ENCODE assay signal across 7 cellular contexts in genomic region chr16:30077656-30078055, GRCh38. TPM values are rescaled to one million over a fixed set of nuclear protein-coding genes. Genes with fewer than 3 reads are reported as not detected.
DNase-seq lines count a peak whose midpoint lies in the region; ATAC-seq, FAIRE-seq and TF ChIP-seq lines count a peak whose summit lies in the region.
"Had no signal": no experiment of that assay in that cellular context is flagged by ENCODE, and none has a peak within 500 bp of the region (broad histone marks: within the 10 kb centered on the region; RNA-seq: fewer than 3 reads in every experiment).

No MANE protein-coding gene starts in this region.

- no peak for DNase-seq in activated naive CD8-positive, alpha-beta T cell treated with anti-CD3 and anti-CD28 coated beads, Interleukin-2, amount 10 ng/mL, durations not matched to agents 7 days and 5 days
- DNase-seq in DMS153 treated with DMSO at 0.1 percent for 48 hours (lab: John Stamatoyannopoulos, UW; ENCODE audit: unreplicated experiment) (no peak), GM12891 (ENCODE audit: insufficient read length, low spot score) (no peak)

- peaks cover 20% of the 10 kb centered on the region for H3K4me1 ChIP-seq in KMS-11 (ENCODE audit: low read depth, poor library complexity, severe bottlenecking)
- peaks cover 17% of the 10 kb centered on the region for H3K4me1 ChIP-seq in neuron (ENCODE audit: insufficient read depth, low read length)

- no peaks in the 10 kb centered on the region for H4K20me1 ChIP-seq in KMS-11 (ENCODE audit: insufficient read depth)

- H3K36me3 ChIP-seq in KMS-11 (ENCODE audit: insufficient read depth) (peaks cover 3% of the 10 kb centered on the region; the same call in 1 of the 2 replicates), neuron (ENCODE audit: insufficient read depth, low read length) (peaks cover 44% of the 10 kb centered on the region)

- no peaks in the 10 kb centered on the region for H3K27me3 ChIP-seq in KMS-11 (ENCODE audit: insufficient read depth, low read depth)
- no peaks in the 10 kb centered on the region for H3K27me3 ChIP-seq in neuron (ENCODE audit: insufficient read depth, low read length)

- no peaks in the 10 kb centered on the region for H3K9me3 Mint-ChIP-seq in activated naive CD8-positive, alpha-beta T cell treated with anti-CD3 and anti-CD28 coated beads, Interleukin-2, amount 10 ng/mL, durations not matched to agents 7 days and 5 days

- H3K4me3 ChIP-seq in KMS-11 (IDR thresholded peaks at IDR 0.05; ENCODE audit: insufficient read depth, low read depth, low read length) (no peak overlapping the region), neuron (ENCODE audit: low read length) (peak overlapping the region; percentile 84)
- H3K4me3 ChIP-seq: mucosa of descending colon had no signal

- peak overlapping the region; percentile 88 for H3K4me3 Mint-ChIP-seq in activated naive CD8-positive, alpha-beta T cell treated with anti-CD3 and anti-CD28 coated beads, Interleukin-2, amount 10 ng/mL, durations not matched to agents 7 days and 5 days

- POLR2A ChIA-PET in activated naive CD8-positive, alpha-beta T cell treated with anti-CD3 and anti-CD28 coated beads, Interleukin-2, amount 10 ng/mL, durations not matched to agents 7 days and 5 days (lab: Charles Lee) = interaction anchor here (0.6 to 5.7 kb wide), 5 partner anchors 12 to 531 kb away, joined by 6 to 56 read pairs (median 18); partner anchors contain the start of genes ALDOA, CORO1A and TBX6

- H3K79me2 ChIP-seq in KMS-11 (ENCODE audit: insufficient read depth, low read depth) = peaks cover 39% of the 10 kb centered on the region

- H3K36me3 Mint-ChIP-seq in activated naive CD8-positive, alpha-beta T cell treated with anti-CD3 and anti-CD28 coated beads, Interleukin-2, amount 10 ng/mL, durations not matched to agents 7 days and 5 days = peaks cover 35% of the 10 kb centered on the region

- ATAC-seq in activated naive CD8-positive, alpha-beta T cell treated with anti-CD3 and anti-CD28 coated beads, Interleukin-2, amount 10 ng/mL, durations not matched to agents 7 days and 5 days (ENCODE audit: low read depth) = no peak
- ATAC-seq in GM21576 (IDR thresholded peaks at IDR 0.05; ENCODE audit: unreplicated experiment) = no peak
- ATAC-seq: mucosa of descending colon had no signal

- H3K4me1 Mint-ChIP-seq in activated naive CD8-positive, alpha-beta T cell treated with anti-CD3 and anti-CD28 coated beads, Interleukin-2, amount 10 ng/mL, durations not matched to agents 7 days and 5 days = peaks cover 29% of the 10 kb centered on the region

- peak overlapping the region; percentile 98; the same call in 1 of the 2 replicates for H3K4me2 ChIP-seq in KMS-11

- no peak for TF ChIP-seq POLR2A in GM12891 (IDR thresholded peaks at IDR 0.05; ENCODE audit: low read depth, low read length)

- no peak overlapping the region for H3K27ac ChIP-seq in KMS-11

- no peaks in the 10 kb centered on the region for H3K27me3 Mint-ChIP-seq in activated naive CD8-positive, alpha-beta T cell treated with anti-CD3 and anti-CD28 coated beads, Interleukin-2, amount 10 ng/mL, durations not matched to agents 7 days and 5 days

- no peak for TF ChIP-seq CTCF in KMS-11 (conservative IDR thresholded peaks at IDR 0.05; ENCODE audit: low read depth, low read length)

- FAIRE-seq in GM12891 (lab: Jason Lieb, UNC) = no peak

- H2AFZ ChIP-seq in KMS-11 (ENCODE audit: low read depth) = no peak overlapping the region
- no peak overlapping the region for H2AFZ ChIP-seq in neuron (ENCODE audit: low read depth, low read length)

- H3K27ac Mint-ChIP-seq in activated naive CD8-positive, alpha-beta T cell treated with anti-CD3 and anti-CD28 coated beads, Interleukin-2, amount 10 ng/mL, durations not matched to agents 7 days and 5 days = peak overlapping the region; percentile 51

- H3K9ac ChIP-seq in KMS-11 = no peak overlapping the region

- H3K9me3 ChIP-seq in neuron (ENCODE audit: low read length) = no peaks in the 10 kb centered on the region
- H3K9me3 ChIP-seq: mucosa of descending colon had no signal

TF ChIP-seq in GM12891, 5 proteins besides CTCF, POLR2A, EP300 and RAD21:
- TF ChIP-seq PAX5 (IDR thresholded peaks at IDR 0.05; ENCODE audit: insufficient read depth, low read length, severe bottlenecking) (no peak), TAF1 (IDR thresholded peaks at IDR 0.05; ENCODE audit: low read depth, low read length) (no peak), POU2F2 (IDR thresholded peaks at IDR 0.05; ENCODE audit: low read depth, low read length) (no peak), SPI1 (IDR thresholded peaks at IDR 0.05; ENCODE audit: low read depth, low read length) (no peak)

RNA-seq across cellular contexts. Expression of gene PPP4C, which starts 1.9 kb away (rescaled TPM):
- 100 to 1,000 TPM; 123 to 133 TPM for total RNA-seq in activated naive CD8-positive, alpha-beta T cell treated with anti-CD3 and anti-CD28 coated beads, Interleukin-2, amount 10 ng/mL, durations not matched to agents 7 days and 5 days
- polyA plus RNA-seq in GM12891 (2012; ENCODE audit: low read depth, missing spikeins) = 99.6 TPM

RNA-seq across cellular contexts. Expression of gene ALDOA, which starts 12.1 kb away (rescaled TPM):
- total RNA-seq in activated naive CD8-positive, alpha-beta T cell treated with anti-CD3 and anti-CD28 coated beads, Interleukin-2, amount 10 ng/mL, durations not matched to agents 7 days and 5 days = 1,000 to 10,000 TPM; 1,486 to 1,632 TPM
- 1,510 TPM for polyA plus RNA-seq in GM12891 (2012; ENCODE audit: low read depth, missing spikeins)

RNA-seq across cellular contexts. Expression of gene TBX6, which starts 14.1 kb away (rescaled TPM):
- 1 to 10 TPM; 2.4 to 3.0 TPM for total RNA-seq in activated naive CD8-positive, alpha-beta T cell treated with anti-CD3 and anti-CD28 coated beads, Interleukin-2, amount 10 ng/mL, durations not matched to agents 7 days and 5 days
- 0.63 TPM for polyA plus RNA-seq in GM12891 (2012; ENCODE audit: low read depth, missing spikeins)

RNA-seq across cellular contexts. Expression of gene YPEL3, which starts 18.4 kb away (rescaled TPM):
- 100 to 1,000 TPM; 135 to 139 TPM for total RNA-seq in activated naive CD8-positive, alpha-beta T cell treated with anti-CD3 and anti-CD28 coated beads, Interleukin-2, amount 10 ng/mL, durations not matched to agents 7 days and 5 days
- polyA plus RNA-seq in GM12891 (2012; ENCODE audit: low read depth, missing spikeins) = 24.6 TPM

RNA-seq across cellular contexts. Expression of gene GDPD3, which starts 35.7 kb away (rescaled TPM):
- total RNA-seq in activated naive CD8-positive, alpha-beta T cell treated with anti-CD3 and anti-CD28 coated beads, Interleukin-2, amount 10 ng/mL, durations not matched to agents 7 days and 5 days = 10 to 100 TPM; 14.3 to 18.6 TPM
- polyA plus RNA-seq in GM12891 (2012; ENCODE audit: low read depth, missing spikeins) = 2.3 TPM
